ENCODE assay signal across 8 cellular contexts in the genomic region with DNA sequence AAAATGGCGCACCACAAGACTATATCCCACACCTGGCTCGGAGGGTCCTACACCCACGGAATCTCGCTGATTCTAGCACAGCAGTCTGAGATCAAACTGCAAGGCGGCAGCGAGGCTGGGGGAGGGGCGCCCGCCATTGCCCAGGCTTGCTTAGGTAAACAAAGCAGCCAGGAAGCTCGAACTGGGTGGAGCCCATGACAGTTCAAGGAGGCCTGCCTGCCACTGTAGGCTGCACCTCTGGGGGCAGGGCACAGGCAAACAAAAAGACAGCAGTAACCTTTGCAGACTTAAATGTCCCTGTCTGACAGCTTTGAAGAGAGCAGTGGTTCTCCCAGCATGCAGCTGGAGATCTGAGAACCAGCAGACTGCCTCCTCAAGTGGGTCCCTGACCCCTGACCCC.
A peak's percentile ranks its signal among the peaks of the same experiment; 100 is the strongest.
DNase-seq lines count a peak whose midpoint lies in the region; ATAC-seq, FAIRE-seq and TF ChIP-seq lines count a peak whose summit lies in the region.
"Not testable (repeated sequence)": the region's sequence is repeated elsewhere in the genome, so short reads cannot be mapped to it uniquely, and the experiment has no call there.

No MANE protein-coding gene starts in this region.

- not testable (repeated sequence) for H3K4me1 ChIP-seq in HUES64 (ENCODE audit: insufficient read depth, low read length); NT2/D1 (ENCODE audit: insufficient read depth, insufficient read length); endodermal cell (ENCODE audit: control insufficient read depth, insufficient read depth, low read length); HepG2 (ENCODE audit: insufficient read depth, low read length)

- CTCF ChIA-PET in HepG2 (lab: Yijun Ruan, JAX; ENCODE audit: low intra/inter-chr PET ratio, low total read pairs) = not testable (repeated sequence)

- DNase-seq in DMS53 (lab: John Stamatoyannopoulos, UW) (peak; percentile 84), NCI-H2171 (lab: John Stamatoyannopoulos, UW) (peak; percentile 10), NT2/D1 (ENCODE audit: low read depth, low spot score) (peak; percentile 22), SHP77 treated with DMSO at 0.1 percent for 48 hours (lab: John Stamatoyannopoulos, UW) (peak; percentile 38), endodermal cell (peak; percentile 58)
- DNase-seq in H7; HepG2 (ENCODE audit: low spot score): not testable (repeated sequence)

- 63% methylated on average over 9 of the region's 9 CpGs for WGBS in HUES64
- WGBS in endodermal cell (ENCODE audit: insufficient coverage in 1 of 2, insufficient read length in 1 of 2), 2 experiments = 72% methylated on average over 9 of the region's 9 CpGs; no CpG with 5 or more reads in 1 of the 2 experiments
- 29% methylated on average over 9 of the region's 9 CpGs for WGBS in HepG2 (ENCODE audit: low lambda C conversion rate)

- FAIRE-seq in HepG2 (lab: Jason Lieb, UNC) = not testable (repeated sequence)

- not testable (repeated sequence) for H4K20me1 ChIP-seq in HepG2 (ENCODE audit: insufficient read depth, low read length)

- not testable (repeated sequence) for TF ChIP-seq CTCF in endodermal cell (conservative IDR thresholded peaks at IDR 0.05); HepG2 (CRISPR knock-in tag; IDR thresholded peaks at IDR 0.05)

- H3K36me3 Mint-ChIP-seq in endodermal cell (ENCODE audit: low read depth) = peaks cover 17% of the 10 kb centered on the region

- H3K27ac ChIP-seq in HUES64 (ENCODE audit: low read depth, low read length) = 0 out of 2 replicates have a peak overlapping the region, but pooled peaks have one; percentile 41
- not testable (repeated sequence) for H3K27ac ChIP-seq in endodermal cell (ENCODE audit: low read depth, low read length); HepG2 (ENCODE audit: extremely low read length, insufficient read depth, low read length)

- not testable (repeated sequence) for H3K36me3 ChIP-seq in H7 (replicated peaks; ENCODE audit: control insufficient read depth, insufficient read depth, low read length); HUES64 (ENCODE audit: insufficient read depth, low read length); NT2/D1 (ENCODE audit: insufficient read depth, insufficient read length, low read length); endodermal cell (ENCODE audit: control insufficient read depth, insufficient read depth, low read length); HepG2 (replicated peaks in 1 of 2; ENCODE audit: control insufficient read depth in 1 of 2, insufficient read depth in 2 of 2, low read length in 2 of 2)

- ATAC-seq in HepG2 = not testable (repeated sequence)

- H3K4me2 ChIP-seq in HepG2 (ENCODE audit: low read depth, low read length) = not testable (repeated sequence)

- intact Hi-C loops in HepG2 (cut with micrococcal nuclease; ENCODE audit: unreplicated experiment) = not testable (repeated sequence)

- not testable (repeated sequence) for TF ChIP-seq POLR2A in HepG2 (IDR thresholded peaks at IDR 0.05; ENCODE audit: insufficient read depth in 1 of 2, low read depth in 2 of 2, low read length in 2 of 2)

- H3K9me3 Mint-ChIP-seq in endodermal cell = peaks cover 32% of the 10 kb centered on the region

- not testable (repeated sequence) for H3K27me3 ChIP-seq in H7 (ENCODE audit: control insufficient read depth, insufficient read depth, low read length); HUES64 (ENCODE audit: insufficient read depth, low read length); NT2/D1 (ENCODE audit: insufficient read depth, insufficient read length); endodermal cell (ENCODE audit: control insufficient read depth, insufficient read depth, low read length, poor library complexity, severe bottlenecking); HepG2 (ENCODE audit: control insufficient read depth in 1 of 2, insufficient read depth in 2 of 2, low read length in 2 of 2)

- H3K4me3 ChIP-seq in H7 (ENCODE audit: insufficient read depth, low read depth, low read length) (0 out of 2 replicates have a peak overlapping the region, but pooled peaks have one; percentile 18), HUES64 (ENCODE audit: low read length) (peak overlapping the region; percentile 51)
- H3K4me3 ChIP-seq in NT2/D1 (ENCODE audit: insufficient read length, low read depth); endodermal cell (ENCODE audit: low read length); HepG2 (replicated peaks in 1 of 3; ENCODE audit: insufficient read depth in 1 of 3, low read depth in 2 of 3, low read length in 3 of 3): not testable (repeated sequence)

- H3K27ac Mint-ChIP-seq in endodermal cell = not testable (repeated sequence)

- peak overlapping the region; percentile 31 for H3K4me3 Mint-ChIP-seq in endodermal cell

- not testable (repeated sequence) for TF ChIP-seq RAD21 in HepG2 (CRISPR knock-in tag; IDR thresholded peaks at IDR 0.05)

- in situ Hi-C loops in HepG2 (cut with HindIII; ENCODE audit: extremely low pct_ligation_motif_present, low pct_unique_long_range_greater_than_20kb) = not testable (repeated sequence)

- not testable (repeated sequence) for H3K4me1 Mint-ChIP-seq in endodermal cell

- H3K9ac ChIP-seq in HUES64 (ENCODE audit: low read depth, low read length) = peak overlapping the region; percentile 67
- not testable (repeated sequence) for H3K9ac ChIP-seq in NT2/D1 (ENCODE audit: insufficient read length, low read depth); endodermal cell (ENCODE audit: extremely low read depth, low read length, poor library complexity, severe bottlenecking); HepG2 (ENCODE audit: insufficient read depth, low read depth, low read length)

- not testable (repeated sequence) for H3K9me3 ChIP-seq in HUES64 (ENCODE audit: insufficient read depth, low read depth, low read length); NT2/D1 (ENCODE audit: insufficient read depth, low read length)
- H3K9me3 ChIP-seq in endodermal cell (ENCODE audit: control insufficient read depth, low read length) (peaks cover 10% of the 10 kb centered on the region), HepG2 (ENCODE audit: low read length) (peaks cover 49% of the 10 kb centered on the region)

- BruUV-seq in HepG2 (replicated peaks; lab: Mats Ljungman, UMichigan) = not testable (repeated sequence)

- POLR2A ChIA-PET in HepG2 (lab: Yijun Ruan, JAX) = not testable (repeated sequence)

- not testable (repeated sequence) for TF ChIP-seq EP300 in HepG2 (IDR thresholded peaks at IDR 0.05; ENCODE audit: low read depth in 2 of 2, low read length in 2 of 2); HepG2 (CRISPR knock-in tag; IDR thresholded peaks at IDR 0.05; ENCODE audit: borderline replicate concordance)

- not testable (repeated sequence) for H3K79me2 ChIP-seq in HepG2 (ENCODE audit: insufficient read depth, low read length)

- not testable (repeated sequence) for H3K27me3 Mint-ChIP-seq in endodermal cell (ENCODE audit: insufficient read depth)

- not testable (repeated sequence) for H2AFZ ChIP-seq in HepG2 (ENCODE audit: low read length)

TF ChIP-seq in HepG2, 621 proteins besides CTCF, POLR2A, EP300 and RAD21:
- TF ChIP-seq, protein P1, sequence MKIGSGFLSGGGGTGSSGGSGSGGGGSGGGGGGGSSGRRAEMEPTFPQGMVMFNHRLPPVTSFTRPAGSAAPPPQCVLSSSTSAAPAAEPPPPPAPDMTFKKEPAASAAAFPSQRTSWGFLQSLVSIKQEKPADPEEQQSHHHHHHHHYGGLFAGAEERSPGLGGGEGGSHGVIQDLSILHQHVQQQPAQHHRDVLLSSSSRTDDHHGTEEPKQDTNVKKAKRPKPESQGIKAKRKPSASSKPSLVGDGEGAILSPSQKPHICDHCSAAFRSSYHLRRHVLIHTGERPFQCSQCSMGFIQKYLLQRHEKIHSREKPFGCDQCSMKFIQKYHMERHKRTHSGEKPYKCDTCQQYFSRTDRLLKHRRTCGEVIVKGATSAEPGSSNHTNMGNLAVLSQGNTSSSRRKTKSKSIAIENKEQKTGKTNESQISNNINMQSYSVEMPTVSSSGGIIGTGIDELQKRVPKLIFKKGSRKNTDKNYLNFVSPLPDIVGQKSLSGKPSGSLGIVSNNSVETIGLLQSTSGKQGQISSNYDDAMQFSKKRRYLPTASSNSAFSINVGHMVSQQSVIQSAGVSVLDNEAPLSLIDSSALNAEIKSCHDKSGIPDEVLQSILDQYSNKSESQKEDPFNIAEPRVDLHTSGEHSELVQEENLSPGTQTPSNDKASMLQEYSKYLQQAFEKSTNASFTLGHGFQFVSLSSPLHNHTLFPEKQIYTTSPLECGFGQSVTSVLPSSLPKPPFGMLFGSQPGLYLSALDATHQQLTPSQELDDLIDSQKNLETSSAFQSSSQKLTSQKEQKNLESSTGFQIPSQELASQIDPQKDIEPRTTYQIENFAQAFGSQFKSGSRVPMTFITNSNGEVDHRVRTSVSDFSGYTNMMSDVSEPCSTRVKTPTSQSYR (CRISPR knock-in tag; IDR thresholded peaks at IDR 0.05; ENCODE audit: borderline replicate concordance) = peak; percentile 40; the same call in 1 of the 2 replicates
